ENCODE assay signal across 8 cellular contexts in the genomic region with DNA sequence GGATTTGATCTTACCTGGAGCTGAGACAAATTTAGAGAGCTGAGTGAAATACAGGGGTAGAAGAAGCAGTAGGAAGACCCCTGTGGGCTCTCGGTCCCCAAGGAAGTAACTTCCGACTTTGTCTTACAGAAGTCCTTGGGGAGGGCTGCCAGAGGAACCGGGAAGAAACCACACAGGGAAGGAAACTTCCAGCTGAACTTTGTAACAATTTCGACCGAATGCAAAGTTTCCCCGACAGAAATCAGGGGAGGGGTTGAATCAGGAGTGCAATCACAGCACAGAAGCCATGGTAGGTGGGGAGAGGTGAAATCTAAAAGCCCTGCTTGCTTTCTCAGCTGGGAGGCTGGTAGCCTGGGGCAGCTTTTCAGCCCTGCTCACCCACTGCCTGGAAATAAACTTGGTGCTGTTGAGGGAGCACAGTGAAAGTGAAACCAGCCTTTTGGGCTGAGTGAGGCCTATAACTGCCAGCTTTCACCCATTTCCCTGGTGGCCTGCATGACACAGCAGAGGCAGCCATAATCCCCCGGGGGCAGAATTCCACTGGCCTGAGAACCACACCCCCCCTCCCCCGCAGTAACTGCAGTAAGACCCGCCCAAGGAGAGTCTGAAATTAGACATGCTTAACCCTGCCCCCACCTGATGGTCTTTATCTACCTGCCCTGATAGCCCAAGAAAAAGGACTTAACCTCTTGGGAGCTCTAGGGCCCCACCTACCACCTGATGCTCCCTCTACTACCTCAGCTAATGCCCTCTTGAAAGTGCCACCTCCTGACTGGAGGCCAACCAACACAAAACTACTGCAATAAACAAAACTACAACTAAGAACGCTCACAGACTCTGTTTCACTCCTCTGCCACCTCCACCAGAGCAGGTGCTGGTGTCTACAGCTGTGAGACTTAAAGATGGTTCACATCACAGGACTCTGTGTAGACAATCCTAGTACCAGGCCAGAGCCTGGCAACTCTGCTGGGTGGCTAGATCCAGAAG.
DNase-seq lines count a peak whose midpoint lies in the region; ATAC-seq, FAIRE-seq and TF ChIP-seq lines count a peak whose summit lies in the region.
"Had no signal": no experiment of that assay in that cellular context is flagged by ENCODE, and none has a peak within 500 bp of the region (broad histone marks: within the 10 kb centered on the region; RNA-seq: fewer than 3 reads in every experiment).

No MANE protein-coding gene starts in this region.

- DNase-seq in urothelium cell line (ENCODE audit: low spot score) (peak; percentile 21), NCI-H345 treated with DMSO at 0.1 percent for 48 hours (lab: John Stamatoyannopoulos, UW; ENCODE audit: unreplicated experiment) (no peak)
- no peak for DNase-seq in stimulated activated naive CD4-positive, alpha-beta T cell (lab: John Stamatoyannopoulos, UW)
- DNase-seq in activated CD4-positive, alpha-beta memory T cell treated with anti-CD3 and anti-CD28 coated beads for 36 hours: no peak

- no peaks in the 10 kb centered on the region for H3K4me1 Mint-ChIP-seq in activated CD4-positive, alpha-beta memory T cell treated with anti-CD3 and anti-CD28 coated beads for 36 hours (ENCODE audit: low read depth)

- peaks cover 2% of the 10 kb centered on the region for H3K27me3 Mint-ChIP-seq in activated CD4-positive, alpha-beta memory T cell treated with anti-CD3 and anti-CD28 coated beads for 36 hours

- intact Hi-C loops in activated CD4-positive, alpha-beta memory T cell treated with anti-CD3 and anti-CD28 coated beads for 36 hours (cut with micrococcal nuclease): no loop called here

- H3K27ac Mint-ChIP-seq in activated CD4-positive, alpha-beta memory T cell treated with anti-CD3 and anti-CD28 coated beads for 36 hours: no peak overlapping the region
- H3K27ac Mint-ChIP-seq: T-helper 1 cell treated with Interleukin-12 subunit alpha and Interleukin-12 subunit beta and Interleukin-4 antibody, amounts not matched to agents 30 μg/mL and 1 μg/mL, for 36 hours had no signal

- peak; percentile 88 for ATAC-seq in GM19395 (IDR thresholded peaks at IDR 0.05; ENCODE audit: unreplicated experiment)
- ATAC-seq in HG03108 (IDR thresholded peaks at IDR 0.05; ENCODE audit: unreplicated experiment): peak; percentile 83
- ATAC-seq in SK-N-SH treated with all-trans-retinoic acid at 6 μM for 48 hours: peak; percentile 82

- FAIRE-seq in urothelium cell line (lab: Jason Lieb, UNC): no peak

- POLR2A ChIA-PET in activated CD4-positive, alpha-beta memory T cell treated with anti-CD3 and anti-CD28 coated beads for 36 hours (lab: Charles Lee): no interaction called here

- H3K4me3 Mint-ChIP-seq in activated CD4-positive, alpha-beta memory T cell treated with anti-CD3 and anti-CD28 coated beads for 36 hours: no peak overlapping the region
- H3K4me3 Mint-ChIP-seq: T-helper 1 cell treated with Interleukin-12 subunit alpha and Interleukin-12 subunit beta and Interleukin-4 antibody, amounts not matched to agents 30 μg/mL and 1 μg/mL, for 36 hours had no signal

- CTCF ChIA-PET in activated CD4-positive, alpha-beta memory T cell treated with anti-CD3 and anti-CD28 coated beads for 36 hours (lab: Charles Lee): no interaction called here

- no peaks in the 10 kb centered on the region for H3K9me3 Mint-ChIP-seq in activated CD4-positive, alpha-beta memory T cell treated with anti-CD3 and anti-CD28 coated beads for 36 hours

- H3K36me3 Mint-ChIP-seq in activated CD4-positive, alpha-beta memory T cell treated with anti-CD3 and anti-CD28 coated beads for 36 hours: no peaks in the 10 kb centered on the region

TF ChIP-seq in SK-N-SH treated with all-trans-retinoic acid at 6 μM for 48 hours, 23 proteins besides CTCF, POLR2A, EP300 and RAD21:
- TF ChIP-seq, protein P1, sequence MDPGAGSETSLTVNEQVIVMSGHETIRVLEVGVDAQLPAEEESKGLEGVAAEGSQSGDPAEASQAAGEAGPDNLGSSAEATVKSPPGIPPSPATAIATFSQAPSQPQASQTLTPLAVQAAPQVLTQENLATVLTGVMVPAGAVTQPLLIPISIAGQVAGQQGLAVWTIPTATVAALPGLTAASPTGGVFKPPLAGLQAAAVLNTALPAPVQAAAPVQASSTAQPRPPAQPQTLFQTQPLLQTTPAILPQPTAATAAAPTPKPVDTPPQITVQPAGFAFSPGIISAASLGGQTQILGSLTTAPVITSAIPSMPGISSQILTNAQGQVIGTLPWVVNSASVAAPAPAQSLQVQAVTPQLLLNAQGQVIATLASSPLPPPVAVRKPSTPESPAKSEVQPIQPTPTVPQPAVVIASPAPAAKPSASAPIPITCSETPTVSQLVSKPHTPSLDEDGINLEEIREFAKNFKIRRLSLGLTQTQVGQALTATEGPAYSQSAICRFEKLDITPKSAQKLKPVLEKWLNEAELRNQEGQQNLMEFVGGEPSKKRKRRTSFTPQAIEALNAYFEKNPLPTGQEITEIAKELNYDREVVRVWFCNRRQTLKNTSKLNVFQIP (CRISPR knock-in tag; IDR thresholded peaks at IDR 0.05; ENCODE audit: borderline replicate concordance, low read depth): no peak
- TF ChIP-seq ZNF565 (CRISPR knock-in tag; conservative IDR thresholded peaks at IDR 0.05; ENCODE audit: low read depth) (no peak), ZC3H10 (CRISPR knock-in tag; IDR thresholded peaks at IDR 0.05) (no peak), ZFP30 (CRISPR knock-in tag; IDR thresholded peaks at IDR 0.05) (no peak), OSR1 (CRISPR knock-in tag; IDR thresholded peaks at IDR 0.05) (no peak), TCF4 (CRISPR knock-in tag; IDR thresholded peaks at IDR 0.05; ENCODE audit: borderline replicate concordance) (no peak)
- TF ChIP-seq, protein P2, sequence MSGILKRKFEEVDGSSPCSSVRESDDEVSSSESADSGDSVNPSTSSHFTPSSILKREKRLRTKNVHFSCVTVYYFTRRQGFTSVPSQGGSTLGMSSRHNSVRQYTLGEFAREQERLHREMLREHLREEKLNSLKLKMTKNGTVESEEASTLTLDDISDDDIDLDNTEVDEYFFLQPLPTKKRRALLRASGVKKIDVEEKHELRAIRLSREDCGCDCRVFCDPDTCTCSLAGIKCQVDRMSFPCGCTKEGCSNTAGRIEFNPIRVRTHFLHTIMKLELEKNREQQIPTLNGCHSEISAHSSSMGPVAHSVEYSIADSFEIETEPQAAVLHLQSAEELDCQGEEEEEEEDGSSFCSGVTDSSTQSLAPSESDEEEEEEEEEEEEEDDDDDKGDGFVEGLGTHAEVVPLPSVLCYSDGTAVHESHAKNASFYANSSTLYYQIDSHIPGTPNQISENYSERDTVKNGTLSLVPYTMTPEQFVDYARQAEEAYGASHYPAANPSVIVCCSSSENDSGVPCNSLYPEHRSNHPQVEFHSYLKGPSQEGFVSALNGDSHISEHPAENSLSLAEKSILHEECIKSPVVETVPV (CRISPR knock-in tag; IDR thresholded peaks at IDR 0.05): no peak
- TF ChIP-seq, protein P3, sequence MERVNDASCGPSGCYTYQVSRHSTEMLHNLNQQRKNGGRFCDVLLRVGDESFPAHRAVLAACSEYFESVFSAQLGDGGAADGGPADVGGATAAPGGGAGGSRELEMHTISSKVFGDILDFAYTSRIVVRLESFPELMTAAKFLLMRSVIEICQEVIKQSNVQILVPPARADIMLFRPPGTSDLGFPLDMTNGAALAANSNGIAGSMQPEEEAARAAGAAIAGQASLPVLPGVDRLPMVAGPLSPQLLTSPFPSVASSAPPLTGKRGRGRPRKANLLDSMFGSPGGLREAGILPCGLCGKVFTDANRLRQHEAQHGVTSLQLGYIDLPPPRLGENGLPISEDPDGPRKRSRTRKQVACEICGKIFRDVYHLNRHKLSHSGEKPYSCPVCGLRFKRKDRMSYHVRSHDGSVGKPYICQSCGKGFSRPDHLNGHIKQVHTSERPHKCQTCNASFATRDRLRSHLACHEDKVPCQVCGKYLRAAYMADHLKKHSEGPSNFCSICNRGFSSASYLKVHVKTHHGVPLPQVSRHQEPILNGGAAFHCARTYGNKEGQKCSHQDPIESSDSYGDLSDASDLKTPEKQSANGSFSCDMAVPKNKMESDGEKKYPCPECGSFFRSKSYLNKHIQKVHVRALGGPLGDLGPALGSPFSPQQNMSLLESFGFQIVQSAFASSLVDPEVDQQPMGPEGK (CRISPR knock-in tag; IDR thresholded peaks at IDR 0.05; ENCODE audit: borderline replicate concordance): no peak
- TF ChIP-seq, protein P4, sequence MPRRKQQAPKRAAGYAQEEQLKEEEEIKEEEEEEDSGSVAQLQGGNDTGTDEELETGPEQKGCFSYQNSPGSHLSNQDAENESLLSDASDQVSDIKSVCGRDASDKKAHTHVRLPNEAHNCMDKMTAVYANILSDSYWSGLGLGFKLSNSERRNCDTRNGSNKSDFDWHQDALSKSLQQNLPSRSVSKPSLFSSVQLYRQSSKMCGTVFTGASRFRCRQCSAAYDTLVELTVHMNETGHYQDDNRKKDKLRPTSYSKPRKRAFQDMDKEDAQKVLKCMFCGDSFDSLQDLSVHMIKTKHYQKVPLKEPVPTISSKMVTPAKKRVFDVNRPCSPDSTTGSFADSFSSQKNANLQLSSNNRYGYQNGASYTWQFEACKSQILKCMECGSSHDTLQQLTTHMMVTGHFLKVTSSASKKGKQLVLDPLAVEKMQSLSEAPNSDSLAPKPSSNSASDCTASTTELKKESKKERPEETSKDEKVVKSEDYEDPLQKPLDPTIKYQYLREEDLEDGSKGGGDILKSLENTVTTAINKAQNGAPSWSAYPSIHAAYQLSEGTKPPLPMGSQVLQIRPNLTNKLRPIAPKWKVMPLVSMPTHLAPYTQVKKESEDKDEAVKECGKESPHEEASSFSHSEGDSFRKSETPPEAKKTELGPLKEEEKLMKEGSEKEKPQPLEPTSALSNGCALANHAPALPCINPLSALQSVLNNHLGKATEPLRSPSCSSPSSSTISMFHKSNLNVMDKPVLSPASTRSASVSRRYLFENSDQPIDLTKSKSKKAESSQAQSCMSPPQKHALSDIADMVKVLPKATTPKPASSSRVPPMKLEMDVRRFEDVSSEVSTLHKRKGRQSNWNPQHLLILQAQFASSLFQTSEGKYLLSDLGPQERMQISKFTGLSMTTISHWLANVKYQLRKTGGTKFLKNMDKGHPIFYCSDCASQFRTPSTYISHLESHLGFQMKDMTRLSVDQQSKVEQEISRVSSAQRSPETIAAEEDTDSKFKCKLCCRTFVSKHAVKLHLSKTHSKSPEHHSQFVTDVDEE (CRISPR knock-in tag; IDR thresholded peaks at IDR 0.05): no peak
TF ChIP-seq in SK-N-SH treated with all-trans-retinoic acid at 6 μM for 48 hours: peak in this region for 0.
